Comparison of ENCODE assay signal across 22 cellular contexts in genomic region chr3:141093397-141093796, GRCh38. TPM values are rescaled to one million over a fixed set of nuclear protein-coding genes. Genes with fewer than 3 reads are reported as not detected.
A peak's percentile ranks its signal among the peaks of the same experiment; 100 is the strongest.
DNase-seq lines count a peak whose midpoint lies in the region; ATAC-seq and TF ChIP-seq lines count a peak whose summit lies in the region.
"Had no signal": no experiment of that assay in that cellular context is flagged by ENCODE, and none has a peak within 500 bp of the region (broad histone marks: within the 10 kb centered on the region; RNA-seq: fewer than 3 reads in every experiment).

No MANE protein-coding gene starts in this region.

- peaks cover 0 to 3% (median 0%) of the 10 kb centered on the region in 5 experiments for H3K9me3 Mint-ChIP-seq in brain
- H3K9me3 Mint-ChIP-seq: activated B cell treated with CpG ODN at 0.5 μM for 24 hours; activated naive CD8-positive, alpha-beta T cell treated with anti-CD3 and anti-CD28 coated beads, Interleukin-2, amount 10 ng/mL, durations not matched to agents 7 days and 5 days; activated T-cell treated with anti-CD3 and anti-CD28 coated beads, Interleukin-2, amount 50 U/mL, for 72 hours; CD4-positive, alpha-beta T cell; stimulated activated effector memory CD8-positive, alpha-beta T cell treated with anti-CD3 and anti-CD28 coated beads, Interleukin-12 subunit alpha, Interleukin-12 subunit beta, amount 100 ng/mL, for 72 hours; T-helper 1 cell treated with Interleukin-12 subunit alpha and Interleukin-12 subunit beta and Interleukin-4 antibody, amounts not matched to agents 30 μg/mL and 1 μg/mL, for 36 hours had no signal

- peak overlapping the region; percentile 82 to 98 (median 90) for H3K27ac Mint-ChIP-seq in brain
- H3K27ac Mint-ChIP-seq: activated B cell treated with CpG ODN at 0.5 μM for 24 hours; activated naive CD8-positive, alpha-beta T cell treated with anti-CD3 and anti-CD28 coated beads, Interleukin-2, amount 10 ng/mL, durations not matched to agents 7 days and 5 days; activated T-cell treated with anti-CD3 and anti-CD28 coated beads, Interleukin-2, amount 50 U/mL, for 72 hours; CD4-positive, alpha-beta T cell; stimulated activated effector memory CD8-positive, alpha-beta T cell treated with anti-CD3 and anti-CD28 coated beads, Interleukin-12 subunit alpha, Interleukin-12 subunit beta, amount 100 ng/mL, for 72 hours; T-helper 1 cell treated with Interleukin-12 subunit alpha and Interleukin-12 subunit beta and Interleukin-4 antibody, amounts not matched to agents 30 μg/mL and 1 μg/mL, for 36 hours had no signal

- ATAC-seq in heart left ventricle: peak in 2 of 4 donors; percentile 10 to 35
- ATAC-seq in Right ventricle myocardium inferior: no peak
- peak; percentile 2 for ATAC-seq in aorta (ENCODE audit: low FRiP score)
- no peak for ATAC-seq in HG02571 (IDR thresholded peaks at IDR 0.05; ENCODE audit: unreplicated experiment)
- ATAC-seq in HG03095 (IDR thresholded peaks at IDR 0.05; ENCODE audit: unreplicated experiment): no peak
- ATAC-seq: A549; activated T-cell treated with anti-CD3 and anti-CD28 coated beads, Interleukin-2, amount 50 U/mL, for 72 hours; stimulated activated effector memory CD8-positive, alpha-beta T cell treated with anti-CD3 and anti-CD28 coated beads, Interleukin-12 subunit alpha, Interleukin-12 subunit beta, amount 100 ng/mL, for 72 hours; upper lobe of right lung had no signal

- no peaks in the 10 kb centered on the region for H3K27me3 Mint-ChIP-seq in brain
- H3K27me3 Mint-ChIP-seq: activated B cell treated with CpG ODN at 0.5 μM for 24 hours; activated naive CD8-positive, alpha-beta T cell treated with anti-CD3 and anti-CD28 coated beads, Interleukin-2, amount 10 ng/mL, durations not matched to agents 7 days and 5 days; CD4-positive, alpha-beta T cell had no signal

- H3K27ac ChIP-seq in heart left ventricle (peak overlapping the region in 10 of 12 donors; percentile 8 to 74 (median 52)), aorta (ENCODE audit: low read depth in 1 of 2, low read length in 2 of 2) (peak overlapping the region in 1 of 2 donors; percentile 66)
- H3K27ac ChIP-seq: A549, upper lobe of right lung had no signal

- TF ChIP-seq CTCF in heart left ventricle (IDR thresholded peaks at IDR 0.05) (no peak), brain (conservative IDR thresholded peaks at IDR 0.05) (no peak)

- H3K4me3 ChIP-seq in heart left ventricle (no peak overlapping the region), aorta (ENCODE audit: low read length in 2 of 2) (no peak overlapping the region)
- H3K4me3 ChIP-seq: A549, cardiac muscle cell, smooth muscle cell, upper lobe of right lung had no signal

- no peaks in the 10 kb centered on the region for H3K36me3 Mint-ChIP-seq in brain
- H3K36me3 Mint-ChIP-seq: activated naive CD8-positive, alpha-beta T cell treated with anti-CD3 and anti-CD28 coated beads, Interleukin-2, amount 10 ng/mL, durations not matched to agents 7 days and 5 days; stimulated activated effector memory CD8-positive, alpha-beta T cell treated with anti-CD3 and anti-CD28 coated beads, Interleukin-12 subunit alpha, Interleukin-12 subunit beta, amount 100 ng/mL, for 72 hours had no signal

- no peak for TF ChIP-seq POLR2A in heart left ventricle (IDR thresholded peaks at IDR 0.05)

- intact Hi-C loops in heart left ventricle (cut with DNase I): loop anchor here in 1 of 10 donors (5.0 kb wide), 1 partner anchor 41 kb away; the partner anchor contains the start of gene SPSB4
- intact Hi-C loops in Right ventricle myocardium inferior (cut with DNase I): loop anchor here (5.0 kb wide), 1 partner anchor 41 kb away; the partner anchor contains the start of gene SPSB4
- intact Hi-C loops in aorta (cut with DNase I): loop anchor here in 1 of 2 donors (5.0 kb wide), 1 partner anchor 41 kb away; the partner anchor contains the start of gene SPSB4

- DNase-seq in heart left ventricle (no peak), Right ventricle myocardium inferior (ENCODE audit: missing footprints) (no peak), kidney tubule cell (ENCODE audit: low spot score) (peak; percentile 67), aorta (peak; percentile 72 to 75), nucleus accumbens (lab: John Stamatoyannopoulos, UW) (no peak)
- DNase-seq: activated B cell treated with CpG ODN at 0.5 μM for 24 hours; activated naive CD8-positive, alpha-beta T cell treated with anti-CD3 and anti-CD28 coated beads, Interleukin-2, amount 10 ng/mL, durations not matched to agents 7 days and 5 days; activated T-cell treated with anti-CD3 and anti-CD28 coated beads, Interleukin-2, amount 50 U/mL, for 72 hours; CD4-positive, alpha-beta T cell; HCEC 1CT; hippocampal formation; NCI-H226 had no signal

- no peak overlapping the region for H3K4me3 Mint-ChIP-seq in brain
- H3K4me3 Mint-ChIP-seq: activated B cell treated with CpG ODN at 0.5 μM for 24 hours; activated naive CD8-positive, alpha-beta T cell treated with anti-CD3 and anti-CD28 coated beads, Interleukin-2, amount 10 ng/mL, durations not matched to agents 7 days and 5 days; activated T-cell treated with anti-CD3 and anti-CD28 coated beads, Interleukin-2, amount 50 U/mL, for 72 hours; CD4-positive, alpha-beta T cell; stimulated activated effector memory CD8-positive, alpha-beta T cell treated with anti-CD3 and anti-CD28 coated beads, Interleukin-12 subunit alpha, Interleukin-12 subunit beta, amount 100 ng/mL, for 72 hours; T-helper 1 cell treated with Interleukin-12 subunit alpha and Interleukin-12 subunit beta and Interleukin-4 antibody, amounts not matched to agents 30 μg/mL and 1 μg/mL, for 36 hours had no signal

- peaks cover 3 to 61% (median 30%) of the 10 kb centered on the region in 12 donors for H3K4me1 ChIP-seq in heart left ventricle
- H3K4me1 ChIP-seq in aorta (ENCODE audit: control insufficient read depth in 1 of 2, insufficient read depth in 2 of 2, low read length in 2 of 2): peaks cover 0 to 3% of the 10 kb centered on the region in 2 donors
- H3K4me1 ChIP-seq: A549, upper lobe of right lung had no signal

- 41 to 64% (median 54%) methylated on average over 5 of the region's 5 CpGs for WGBS in heart left ventricle, 4 donors
- WGBS in aorta, 2 donors: 14 to 18% methylated on average over 5 of the region's 5 CpGs

- no peaks in the 10 kb centered on the region for H3K9me3 ChIP-seq in heart left ventricle
- H3K9me3 ChIP-seq in aorta (ENCODE audit: control insufficient read depth, low read length): no peaks in the 10 kb centered on the region
- H3K9me3 ChIP-seq: A549, upper lobe of right lung had no signal

- H3K36me3 ChIP-seq in heart left ventricle: no peaks in the 10 kb centered on the region
- H3K36me3 ChIP-seq in aorta (ENCODE audit: control insufficient read depth in 1 of 2, insufficient read depth in 2 of 2, low read length in 1 of 2): no peaks in the 10 kb centered on the region
- H3K36me3 ChIP-seq: cardiac muscle cell, upper lobe of right lung had no signal

- no peaks in the 10 kb centered on the region for H3K27me3 ChIP-seq in heart left ventricle
- no peaks in the 10 kb centered on the region for H3K27me3 ChIP-seq in aorta (ENCODE audit: control insufficient read depth in 1 of 2, insufficient read depth in 2 of 2, low read length in 1 of 2)
- H3K27me3 ChIP-seq: cardiac muscle cell, upper lobe of right lung had no signal

- H3K4me1 Mint-ChIP-seq in brain: peaks cover 78% of the 10 kb centered on the region
- H3K4me1 Mint-ChIP-seq: activated B cell treated with CpG ODN at 0.5 μM for 24 hours; activated naive CD8-positive, alpha-beta T cell treated with anti-CD3 and anti-CD28 coated beads, Interleukin-2, amount 10 ng/mL, durations not matched to agents 7 days and 5 days had no signal

RNA-seq across cellular contexts. Expression of gene SPSB4, which starts 42.2 kb away (rescaled TPM):
- total RNA-seq in heart left ventricle (10 to 100 TPM in 1 of 9 donors, 1 to 10 TPM in 8; 3.7 to 11.1 (median 4.8) TPM), Right ventricle myocardium inferior (7.1 TPM), aorta (1 to 10 TPM; 1.0 to 2.0 TPM)
- polyA plus RNA-seq in heart left ventricle (1 to 10 TPM; 3.3 to 5.7 TPM), brain (ENCODE audit: insufficient read depth, low read depth, low replicate concordance) (5.4 TPM), aorta (under 1 TPM in 1 of 2 donors, not detected in 1; 0.13 TPM)
- total RNA-seq: activated B cell treated with CpG ODN at 0.5 μM for 24 hours; activated naive CD8-positive, alpha-beta T cell treated with anti-CD3 and anti-CD28 coated beads, Interleukin-2, amount 10 ng/mL, durations not matched to agents 7 days and 5 days; activated T-cell treated with anti-CD3 and anti-CD28 coated beads, Interleukin-2, amount 50 U/mL, for 72 hours; CD4-positive, alpha-beta T cell; fibroblast of lung had no signal
- polyA plus RNA-seq: fibroblast of lung had no signal

Comparison
In these comparisons a context has a peak if more than half of its experiments do, and no peak if none do; other contexts are left out.
1. DNase-seq: peak in kidney tubule cell (single experiment) and aorta (2 of 2); none in heart left ventricle (0 of 5), Right ventricle myocardium inferior (single experiment) and nucleus accumbens (0 of 56).